14 cellular contexts compared by ENCODE assay signal in genomic region chr14:93089501-93090269, GRCh38. TPM values are rescaled to one million over a fixed set of nuclear protein-coding genes. Genes with fewer than 3 reads are reported as not detected.
DNase-seq lines count a peak whose midpoint lies in the region; ATAC-seq and TF ChIP-seq lines count a peak whose summit lies in the region.
"Had no signal": no experiment of that assay in that cellular context is flagged by ENCODE, and none has a peak within 500 bp of the region (broad histone marks: within the 10 kb centered on the region; RNA-seq: fewer than 3 reads in every experiment).

No MANE protein-coding gene starts in this region.

- no peaks in the 10 kb centered on the region for H4K20me1 ChIP-seq in H9 (ENCODE audit: control insufficient read depth, insufficient read depth, insufficient read length)

- H2AFZ ChIP-seq in H9 (ENCODE audit: low read length) = no peak overlapping the region

- no peaks in the 10 kb centered on the region for H3K4me1 ChIP-seq in CD4-positive, CD25-positive, alpha-beta regulatory T cell (ENCODE audit: control insufficient read depth, insufficient read depth, low read length, poor library complexity, severe bottlenecking)
- H3K4me1 ChIP-seq in H9 (ENCODE audit: insufficient read depth, low read length) (peaks cover 5% of the 10 kb centered on the region; the same call in 1 of the 2 replicates), mesendoderm (ENCODE audit: control insufficient read depth, low read depth, low read length) (peaks cover 9% of the 10 kb centered on the region), thyroid gland (peaks cover 25 to 84% of the 10 kb centered on the region in 2 donors)

- no peak for TF ChIP-seq CTCF in H9 (conservative IDR thresholded peaks at IDR 0.05)
- no peak for TF ChIP-seq CTCF in thyroid gland (IDR thresholded peaks at IDR 0.05)

- H2BK15ac ChIP-seq in H9 (ENCODE audit: low read depth, low read length) (no peak overlapping the region), mesendoderm (replicated peaks; ENCODE audit: low read depth) (no peak overlapping the region)

- H3K9me3 ChIP-seq in CD4-positive, CD25-positive, alpha-beta regulatory T cell (ENCODE audit: control insufficient read depth in 2 of 2, low read length in 2 of 2) = no peaks in the 10 kb centered on the region
- H3K9me3 ChIP-seq in H9 (ENCODE audit: control insufficient read depth, low read depth, low read length) (no peaks in the 10 kb centered on the region), thyroid gland (no peaks in the 10 kb centered on the region)
- H3K9me3 ChIP-seq: right lobe of liver, SJSA1 had no signal

- peaks cover 0 to 47% (median 12%) of the 10 kb centered on the region in 4 donors for H3K4me1 Mint-ChIP-seq in CD4-positive, CD25-positive, alpha-beta regulatory T cell
- H3K4me1 Mint-ChIP-seq in H9 = peaks cover 49 to 63% of the 10 kb centered on the region in 2 experiments

- H3K27me3 ChIP-seq in CD4-positive, CD25-positive, alpha-beta regulatory T cell (ENCODE audit: control insufficient read depth, insufficient read depth, low read length) = no peaks in the 10 kb centered on the region
- no peaks in the 10 kb centered on the region for H3K27me3 ChIP-seq in H9 (ENCODE audit: insufficient read depth, low read length)
- no peaks in the 10 kb centered on the region for H3K27me3 ChIP-seq in mesendoderm (ENCODE audit: insufficient read depth, low read length, poor library complexity)
- H3K27me3 ChIP-seq in thyroid gland = no peaks in the 10 kb centered on the region
- H3K27me3 ChIP-seq: right lobe of liver, SJSA1 had no signal

- intact Hi-C loops in thyroid gland (cut with DNase I) = no loop called here

- H3K23me2 ChIP-seq in H9 (ENCODE audit: insufficient read length, low read depth, low read length, poor library complexity, severe bottlenecking) = no peaks in the 10 kb centered on the region

- no peak overlapping the region for H2BK120ac ChIP-seq in H9 (ENCODE audit: low read depth, low read length, poor library complexity, severe bottlenecking)
- no peak overlapping the region for H2BK120ac ChIP-seq in mesendoderm (ENCODE audit: low read depth, low read length)

- H3K14ac ChIP-seq in H9 (ENCODE audit: insufficient read depth, low read length) = no peak overlapping the region; the same call in 1 of the 2 replicates

- H3K36me3 ChIP-seq in CD4-positive, CD25-positive, alpha-beta regulatory T cell (ENCODE audit: control insufficient read depth, insufficient read depth, low read length) = no peaks in the 10 kb centered on the region
- H3K36me3 ChIP-seq in mesendoderm (ENCODE audit: control insufficient read depth, insufficient read depth, low read length) = no peaks in the 10 kb centered on the region
- no peaks in the 10 kb centered on the region for H3K36me3 ChIP-seq in thyroid gland
- H3K36me3 ChIP-seq: right lobe of liver, SJSA1 had no signal

- no peaks in the 10 kb centered on the region for H3K27me3 Mint-ChIP-seq in CD4-positive, CD25-positive, alpha-beta regulatory T cell
- no peaks in the 10 kb centered on the region for H3K27me3 Mint-ChIP-seq in H9 (ENCODE audit: low read depth)

- no peak overlapping the region for H3K27ac ChIP-seq in CD4-positive, CD25-positive, alpha-beta regulatory T cell (ENCODE audit: insufficient read depth, low read length, poor library complexity, severe bottlenecking)
- H3K27ac ChIP-seq in H9 (ENCODE audit: insufficient read length, low read depth, low read length) = no peak overlapping the region
- peak overlapping the region; percentile 16 for H3K27ac ChIP-seq in angular gyrus (ENCODE audit: low read depth, low read length)
- no peak overlapping the region for H3K27ac ChIP-seq in mesendoderm (ENCODE audit: low read depth, low read length)
- H3K27ac ChIP-seq in thyroid gland = peak overlapping the region in 1 of 3 donors; percentile 83
- H3K27ac ChIP-seq: right lobe of liver, SJSA1 had no signal

- H3K79me2 ChIP-seq in H9 (ENCODE audit: insufficient read depth, low read length) (peaks cover 31% of the 10 kb centered on the region), mesendoderm (ENCODE audit: control insufficient read depth, insufficient read depth, low read length) (peaks cover 3% of the 10 kb centered on the region)

- H4K8ac ChIP-seq in H9 (replicated peaks; ENCODE audit: insufficient read length, low read depth, low read length) (no peak overlapping the region), mesendoderm (ENCODE audit: low read depth, low read length) (no peak overlapping the region)

- H3K4me2 ChIP-seq in H9 (ENCODE audit: insufficient read depth, insufficient read length, low read length) (no peak overlapping the region), mesendoderm (ENCODE audit: low read length) (no peak overlapping the region)

- no CpG with 5 or more reads among the region's 10 CpGs for WGBS in H9 (ENCODE audit: extremely low coverage, insufficient read length, low lambda C conversion rate)
- no CpG with 5 or more reads among the region's 10 CpGs for WGBS in mesendoderm (ENCODE audit: extremely low coverage, insufficient coverage, low lambda C conversion rate)
- 95% methylated on average over 9 to 10 of the region's 10 CpGs for WGBS in thyroid gland, 2 donors

- TF ChIP-seq POLR2A in thyroid gland (IDR thresholded peaks at IDR 0.05) = no peak

- H3K18ac ChIP-seq in H9 (ENCODE audit: insufficient read length, low read depth, low read length) (no peak overlapping the region), mesendoderm (ENCODE audit: low read length) (no peak overlapping the region)

- peak overlapping the region in 2 of 3 donors; percentile 28 to 31 for H3K27ac Mint-ChIP-seq in CD4-positive, CD25-positive, alpha-beta regulatory T cell
- H3K27ac Mint-ChIP-seq in H9 = peak overlapping the region in 2 of 3 experiments; percentile 53 to 62; a peak in 2 of 7 replicates

- H2BK5ac ChIP-seq in H9 (ENCODE audit: insufficient read length, low read length) = no peak overlapping the region
- no peak overlapping the region for H2BK5ac ChIP-seq in mesendoderm (ENCODE audit: low read length)

- H3K4ac ChIP-seq in H9 (ENCODE audit: low read depth, low read length) (no peak overlapping the region), mesendoderm (ENCODE audit: low read depth, low read length) (no peak overlapping the region)

- no peak overlapping the region for H3T11ph ChIP-seq in H9 (ENCODE audit: low read length)

- H2AK5ac ChIP-seq in H9 (ENCODE audit: insufficient read length, low read length) (no peak overlapping the region), mesendoderm (ENCODE audit: low read length) (no peak overlapping the region)

- H3K79me1 ChIP-seq in H9 (ENCODE audit: insufficient read depth, low read depth, low read length, poor library complexity, severe bottlenecking) = peaks cover 5% of the 10 kb centered on the region
- H3K79me1 ChIP-seq in mesendoderm (ENCODE audit: low read length) = peaks cover 6% of the 10 kb centered on the region

- H3K9ac ChIP-seq in H9 (ENCODE audit: extremely low read depth, insufficient read length, low read length) (no peak overlapping the region), mesendoderm (ENCODE audit: low read length) (no peak overlapping the region)

- ATAC-seq in CD4-positive, CD25-positive, alpha-beta regulatory T cell (ENCODE audit: low read depth in 2 of 2) = no peak
- ATAC-seq in HG03135 (IDR thresholded peaks at IDR 0.05; ENCODE audit: unreplicated experiment) (no peak), GM21737 (IDR thresholded peaks at IDR 0.05; ENCODE audit: unreplicated experiment) (no peak)
- ATAC-seq: activated T-cell treated with anti-CD3 and anti-CD28 coated beads, Interleukin-2, amount 50 U/mL, for 4 hours; right lobe of liver had no signal

- H2BK12ac ChIP-seq in H9 (ENCODE audit: insufficient read length, low read depth, low read length) = no peak overlapping the region

- peaks cover under 1% of the 10 kb centered on the region for H3K36me3 Mint-ChIP-seq in CD4-positive, CD25-positive, alpha-beta regulatory T cell
- H3K36me3 Mint-ChIP-seq in H9 (ENCODE audit: insufficient read depth in 1 of 3, low read depth in 3 of 3) = peaks cover 3 to 13% (median 9%) of the 10 kb centered on the region in 3 experiments; a peak in 6 of 7 replicates

- no peak overlapping the region for H3K4me3 ChIP-seq in CD4-positive, CD25-positive, alpha-beta regulatory T cell (ENCODE audit: low read depth, low read length)
- H3K4me3 ChIP-seq in mesendoderm (ENCODE audit: low read length) (no peak overlapping the region), thyroid gland (replicated peaks in 1 of 3) (no peak overlapping the region)
- H3K4me3 ChIP-seq: right lobe of liver, SJSA1 had no signal

- no peak overlapping the region for H4K91ac ChIP-seq in H9 (ENCODE audit: insufficient read length, low read depth, low read length)

- H3K9me3 Mint-ChIP-seq in CD4-positive, CD25-positive, alpha-beta regulatory T cell = no peaks in the 10 kb centered on the region
- peaks cover 0 to 5% of the 10 kb centered on the region in 2 experiments; a peak in 1 of 5 replicates for H3K9me3 Mint-ChIP-seq in H9
- H3K9me3 Mint-ChIP-seq: activated T-cell treated with anti-CD3 and anti-CD28 coated beads, Interleukin-2, amount 50 U/mL, for 4 hours had no signal

- H3K56ac ChIP-seq in H9 (ENCODE audit: insufficient read length, low read depth, low read length) (no peak overlapping the region), mesendoderm (ENCODE audit: low read length) (no peak overlapping the region)

- no peak overlapping the region for H3K23ac ChIP-seq in H9 (ENCODE audit: insufficient read length, low read depth, low read length)
- no peak overlapping the region for H3K23ac ChIP-seq in mesendoderm (ENCODE audit: low read length)

- H2BK20ac ChIP-seq in H9 (ENCODE audit: low read depth, low read length, poor library complexity, severe bottlenecking) = no peak overlapping the region

- H4K5ac ChIP-seq in H9 (ENCODE audit: insufficient read length, low read depth, low read length) (no peak overlapping the region), mesendoderm (ENCODE audit: low read length) (no peak overlapping the region)

- no peak for DNase-seq in CD4-positive, CD25-positive, alpha-beta regulatory T cell
- DNase-seq in H9 (no peak), mesendoderm (peak; percentile 75), thyroid gland (no peak), NOMO-1 treated with dmso at 0.1 percent for 144 hours (lab: John Stamatoyannopoulos, UW; ENCODE audit: unreplicated experiment) (no peak)
- DNase-seq: activated CD4-positive, alpha-beta T cell treated with anti-CD3 and anti-CD28 coated beads for 48 hours; activated T-cell treated with anti-CD3 and anti-CD28 coated beads, Interleukin-2, amount 50 U/mL, for 4 hours; central memory CD4-positive, alpha-beta T cell; right lobe of liver; stimulated activated CD4-positive, alpha-beta T cell treated with anti-CD3 and anti-CD28 coated beads, Interleukin-2, amount 100 ng/mL, for 24 hours had no signal

- no peak overlapping the region for H3K4me3 Mint-ChIP-seq in CD4-positive, CD25-positive, alpha-beta regulatory T cell
- H3K4me3 Mint-ChIP-seq in H9 = peak overlapping the region in 1 of 2 experiments; percentile 6; a peak in 1 of 5 replicates
- H3K4me3 Mint-ChIP-seq: activated T-cell treated with anti-CD3 and anti-CD28 coated beads, Interleukin-2, amount 50 U/mL, for 4 hours had no signal

RNA-seq across cellular contexts. Expression of gene ITPK1, which starts 26.0 kb away (rescaled TPM):
- total RNA-seq in CD4-positive, CD25-positive, alpha-beta regulatory T cell = 54.1 TPM
- 10 to 100 TPM; 19.5 to 24.5 (median 21.3) TPM for polyA plus RNA-seq in CD4-positive, CD25-positive, alpha-beta regulatory T cell
- 89.5 and 92.7 TPM in 2 replicates for total RNA-seq in H9 (2021)
- polyA plus RNA-seq in mesendoderm (2013, experiment 1 of 2) = 33.1 TPM
- 33.6 TPM for polyA plus RNA-seq in mesendoderm (2013, experiment 2 of 2)
- total RNA-seq in thyroid gland = 10 to 100 TPM; 43.9 to 56.1 (median 44.5) TPM
